Comparison of ENCODE assay signal across 8 cellular contexts in the genomic region with DNA sequence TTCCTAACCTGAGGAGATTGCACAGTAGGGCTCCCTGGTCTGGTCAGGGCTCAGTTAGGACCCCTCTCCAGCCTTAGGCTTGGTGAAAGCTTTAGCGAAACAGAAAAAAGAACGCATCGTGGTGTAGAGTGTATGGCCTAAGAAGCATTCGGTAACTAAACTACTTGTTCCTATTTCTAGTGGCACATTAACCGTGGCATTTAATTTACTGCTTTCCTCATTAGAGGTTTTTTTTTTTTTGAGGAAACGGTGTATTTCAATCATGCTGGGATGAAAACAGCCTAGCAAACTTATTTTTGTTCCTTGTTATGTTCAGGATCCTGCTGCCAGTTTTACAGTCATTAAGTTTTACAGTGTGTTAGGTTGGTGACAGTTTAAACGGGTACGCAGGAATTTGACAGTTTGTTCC. TPM values are rescaled to one million over a fixed set of nuclear protein-coding genes. Genes with fewer than 3 reads are reported as not detected.
DNase-seq lines count a peak whose midpoint lies in the region; ATAC-seq, FAIRE-seq and TF ChIP-seq lines count a peak whose summit lies in the region.

No MANE protein-coding gene starts in this region.

- peak overlapping the region; percentile 78 for H3K4me2 ChIP-seq in A549

- no peak for TF ChIP-seq CTCF in A549 (IDR thresholded peaks at IDR 0.05)
- no peak for TF ChIP-seq CTCF in astrocyte of the spinal cord (IDR thresholded peaks at IDR 0.05; ENCODE audit: low read depth, low read length)

- no peak for ATAC-seq in A549
- peak; percentile 40 for ATAC-seq in GM19025 (IDR thresholded peaks at IDR 0.05; ENCODE audit: low read depth, unreplicated experiment)
- peak; percentile 41 for ATAC-seq in HG03520 (IDR thresholded peaks at IDR 0.05; ENCODE audit: unreplicated experiment)

- TF ChIP-seq EP300 in A549 (IDR thresholded peaks at IDR 0.05), result no peak

- H3K9me3 ChIP-seq in A549 (no peaks in the 10 kb centered on the region), mesodermal cell (ENCODE audit: control insufficient read depth, low read length) (no peaks in the 10 kb centered on the region)

- H3K27ac ChIP-seq in A549, result peak overlapping the region; percentile 86 to 93
- H3K27ac ChIP-seq in mesodermal cell (ENCODE audit: low read depth, low read length, severe bottlenecking), result peak overlapping the region; percentile 93

- H3K36me3 ChIP-seq in mesodermal cell (ENCODE audit: control insufficient read depth, insufficient read depth, low read length), result peaks cover 4% of the 10 kb centered on the region

- no peak for DNase-seq in A549 (ENCODE audit: low read depth in 1 of 2, low spot score in 1 of 2)
- DNase-seq in astrocyte of the spinal cord (ENCODE audit: low read depth, low spot score), result no peak
- DNase-seq in G401 (ENCODE audit: low spot score), result no peak
- no peak for DNase-seq in HCEC 1CT
- DNase-seq in AG08395 (ENCODE audit: low spot score), result no peak

- peak overlapping the region; percentile 96 for H3K4me3 ChIP-seq in A549
- H3K4me3 ChIP-seq in astrocyte of the spinal cord (ENCODE audit: low read depth, low read length), result peak overlapping the region; percentile 96
- H3K4me3 ChIP-seq in mesodermal cell (ENCODE audit: extremely low read depth, insufficient read depth, low read length, poor library complexity, severe bottlenecking), result peak overlapping the region; percentile 97

- POLR2A ChIA-PET in A549 (lab: Yijun Ruan, JAX), result no interaction called here

- TF ChIP-seq POLR2A in A549 (IDR thresholded peaks at IDR 0.05; ENCODE audit: low read length), result no peak

- FAIRE-seq in A549 (lab: Jason Lieb, UNC), result no peak

- no peak for TF ChIP-seq RAD21 in A549 (conservative IDR thresholded peaks at IDR 0.05 in 1 of 2, IDR thresholded peaks at IDR 0.05 in 1 of 2)

- H3K4me1 ChIP-seq in A549 (peaks cover 13% of the 10 kb centered on the region; the same call in 2 of the 3 replicates), mesodermal cell (ENCODE audit: control insufficient read depth, insufficient read depth, low read length, poor library complexity, severe bottlenecking) (peaks cover 12% of the 10 kb centered on the region)

- CTCF ChIA-PET in A549 (lab: Yijun Ruan, JAX), result interaction anchor here (0.7 to 1.7 kb wide), 8 partner anchors 9 to 231 kb away, joined by 3 to 12 read pairs (median 4); no protein-coding TSS in a partner anchor

- in situ Hi-C loops in astrocyte of the spinal cord (cut with HindIII; ENCODE audit: low sequenced_read_pairs) (no loop called here), G401 (cut with HindIII; ENCODE audit: low sequenced_read_pairs) (no loop called here)

- 30% methylated on average over 8 of the region's 8 CpGs for whole genome bisulfite sequencing in A549 (ENCODE audit: missing lambda C conversion rate)
- 12% methylated on average over 5 of the region's 8 CpGs; no CpG with 5 or more reads in 1 of the 2 experiments for WGBS in mesodermal cell (ENCODE audit: insufficient coverage in 2 of 2), 2 experiments

TF ChIP-seq in A549, 52 proteins besides CTCF, POLR2A, EP300 and RAD21:
- TF ChIP-seq ZNF302 (CRISPR knock-in tag; IDR thresholded peaks at IDR 0.05) (peak; percentile 38; the same call in 1 of the 2 replicates), HOXB13 (CRISPR knock-in tag; IDR thresholded peaks at IDR 0.05; ENCODE audit: low read depth) (0 out of 2 replicates have a peak, but pooled peaks have one; percentile 47), MYC (IDR thresholded peaks at IDR 0.05; ENCODE audit: borderline replicate concordance, low read length) (0 out of 2 replicates have a peak, but pooled peaks have one; percentile 23), ESRRA (IDR thresholded peaks at IDR 0.05; ENCODE audit: borderline replicate concordance, low read length) (no peak), MAZ (IDR thresholded peaks at IDR 0.05; ENCODE audit: borderline replicate concordance, low read depth, low read length) (no peak), CEBPB (IDR thresholded peaks at IDR 0.05) (no peak), HOXB5 (CRISPR knock-in tag; IDR thresholded peaks at IDR 0.05) (0 out of 2 replicates have a peak, but pooled peaks have one; percentile 56)
- TF ChIP-seq, protein P1, sequence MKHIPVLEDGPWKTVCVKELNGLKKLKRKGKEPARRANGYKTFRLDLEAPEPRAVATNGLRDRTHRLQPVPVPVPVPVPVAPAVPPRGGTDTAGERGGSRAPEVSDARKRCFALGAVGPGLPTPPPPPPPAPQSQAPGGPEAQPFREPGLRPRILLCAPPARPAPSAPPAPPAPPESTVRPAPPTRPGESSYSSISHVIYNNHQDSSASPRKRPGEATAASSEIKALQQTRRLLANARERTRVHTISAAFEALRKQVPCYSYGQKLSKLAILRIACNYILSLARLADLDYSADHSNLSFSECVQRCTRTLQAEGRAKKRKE (CRISPR knock-in tag; IDR thresholded peaks at IDR 0.05; ENCODE audit: low read depth), result peak; percentile 59; the same call in 1 of the 2 replicates
- TF ChIP-seq, protein P2, sequence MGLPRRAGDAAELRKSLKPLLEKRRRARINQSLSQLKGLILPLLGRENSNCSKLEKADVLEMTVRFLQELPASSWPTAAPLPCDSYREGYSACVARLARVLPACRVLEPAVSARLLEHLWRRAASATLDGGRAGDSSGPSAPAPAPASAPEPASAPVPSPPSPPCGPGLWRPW (IDR thresholded peaks at IDR 0.05), result no peak
TF ChIP-seq in A549: peak in this region for 5.

RNA-seq across cellular contexts. Expression of a gene that starts 0.5 kb away (rescaled TPM):
- polyA plus RNA-seq in A549 (2011; rRNA removed) (30.9 and 43.2 TPM in 2 replicates), A549 (2017; fragmentation: RNase III; extraction: RNeasy Plus Mini Kit Qiagen cat#74134 plus additional on column Dnase treatment) (15.4 to 16.9 TPM (median 15.5 TPM) in 3 replicates)
- polyA plus RNA-seq in A549 (2012; cell fraction: cytosol; rRNA removed), result 6.8 and 8.9 TPM in 2 replicates
- 8.3 and 18.3 TPM in 2 replicates for polyA plus RNA-seq in A549 (2012; cell fraction: nucleus; rRNA removed)
- polyA minus RNA-seq in A549 (2011; rRNA and poly(A)+ RNA removed), result 32.5 and 41.6 TPM in 2 replicates
- polyA plus RNA-seq in mesodermal cell (2013, experiment 1 of 2), result 68.1 TPM
- polyA plus RNA-seq in mesodermal cell (2013, experiment 2 of 2), result 65.8 TPM
- total RNA-seq in G401 (2014; rRNA removed; shearing (Covaris generic)), result 68.4 and 77.0 TPM in 2 replicates

Comparison
In these comparisons a context has a peak if more than half of its experiments do, and no peak if none do; other contexts are left out.
1. ATAC-seq: peak in GM19025 (single experiment) and HG03520 (single experiment); none in A549 (0 of 2).
2. Peak in every context shown above with its lines, with median percentiles within 50 percentile points of each other: H3K4me3 ChIP-seq.